ENCODE assay signal across 22 cellular contexts in genomic region chr18:63457987-63458386, GRCh38. TPM values are rescaled to one million over a fixed set of nuclear protein-coding genes. Genes with fewer than 3 reads are reported as not detected.
DNase-seq lines count a peak whose midpoint lies in the region; ATAC-seq, FAIRE-seq and TF ChIP-seq lines count a peak whose summit lies in the region.
"Had no signal": no experiment of that assay in that cellular context is flagged by ENCODE, and none has a peak within 500 bp of the region (broad histone marks: within the 10 kb centered on the region; RNA-seq: fewer than 3 reads in every experiment).

No MANE protein-coding gene starts in this region.

- H3K27ac Mint-ChIP-seq in stimulated activated memory B cell treated with anti-CD40 and anti-IgM and Interleukin-4, amounts not matched to agents 10 μg/mL and 1 μg/mL and 100 μg/mL, for 72 hours = no peak overlapping the region
- H3K27ac Mint-ChIP-seq: CD4-positive, CD25-positive, alpha-beta regulatory T cell; H9 had no signal

- FAIRE-seq in small intestine (lab: Jason Lieb, UNC) = no peak
- FAIRE-seq: HTR-8/SVneo had no signal

- peaks cover 17% of the 10 kb centered on the region for H3K27me3 Mint-ChIP-seq in stimulated activated memory B cell treated with anti-CD40 and anti-IgM and Interleukin-4, amounts not matched to agents 10 μg/mL and 1 μg/mL and 100 μg/mL, for 72 hours

- no peaks in the 10 kb centered on the region for H3K36me3 ChIP-seq in small intestine (ENCODE audit: control insufficient read depth in 2 of 2, insufficient read depth in 2 of 2, low read length in 2 of 2)

- CTCF ChIA-PET in RWPE1 (lab: Yijun Ruan, JAX) = no interaction called here

- H3K36me3 Mint-ChIP-seq in stimulated activated memory B cell treated with anti-CD40 and anti-IgM and Interleukin-4, amounts not matched to agents 10 μg/mL and 1 μg/mL and 100 μg/mL, for 72 hours = no peaks in the 10 kb centered on the region
- H3K36me3 Mint-ChIP-seq: CD4-positive, CD25-positive, alpha-beta regulatory T cell had no signal

- H3K27ac ChIP-seq in RWPE1 (peak overlapping the region; percentile 48; the same call in 1 of the 2 replicates), small intestine (ENCODE audit: low read depth in 1 of 2, low read length in 1 of 2) (no peak overlapping the region)
- H3K27ac ChIP-seq: KMS-11, SK-N-MC had no signal

- TF ChIP-seq CTCF in RWPE1 (conservative IDR thresholded peaks at IDR 0.05; ENCODE audit: low read depth) = no peak
- no peak for TF ChIP-seq CTCF in epithelial cell of esophagus (IDR thresholded peaks at IDR 0.05; ENCODE audit: insufficient read depth, low read depth, low read length, missing control alignments)

- ATAC-seq in HG02678 (IDR thresholded peaks at IDR 0.05; ENCODE audit: unreplicated experiment) = no peak
- no peak for ATAC-seq in stimulated activated memory B cell treated with anti-CD40 and anti-IgM and Interleukin-4, amounts not matched to agents 10 μg/mL and 1 μg/mL and 100 μg/mL, for 72 hours
- ATAC-seq in SK-N-SH treated with all-trans-retinoic acid at 6 μM for 48 hours = no peak

- H3K4me3 Mint-ChIP-seq in stimulated activated memory B cell treated with anti-CD40 and anti-IgM and Interleukin-4, amounts not matched to agents 10 μg/mL and 1 μg/mL and 100 μg/mL, for 72 hours = no peak overlapping the region
- H3K4me3 Mint-ChIP-seq: CD4-positive, CD25-positive, alpha-beta regulatory T cell; H9 had no signal

- POLR2A ChIA-PET in RWPE1 (lab: Yijun Ruan, JAX; ENCODE audit: low non-redundant PET) = no interaction called here

- H3K4me1 Mint-ChIP-seq in stimulated activated memory B cell treated with anti-CD40 and anti-IgM and Interleukin-4, amounts not matched to agents 10 μg/mL and 1 μg/mL and 100 μg/mL, for 72 hours = no peaks in the 10 kb centered on the region
- H3K4me1 Mint-ChIP-seq: CD4-positive, CD25-positive, alpha-beta regulatory T cell had no signal

- H3K4me3 ChIP-seq in epithelial cell of esophagus (ENCODE audit: low read length) (no peak overlapping the region), small intestine (ENCODE audit: low read depth in 1 of 2, low read length in 2 of 2) (no peak overlapping the region)
- H3K4me3 ChIP-seq: SK-N-MC had no signal

- no peaks in the 10 kb centered on the region for H3K9me3 ChIP-seq in small intestine (ENCODE audit: control insufficient read depth, low read depth)

- WGBS in small intestine, 3 donors = 7 to 62% (median 39%) methylated on average over 6 of the region's 6 CpGs

- no peaks in the 10 kb centered on the region for H3K9me3 Mint-ChIP-seq in stimulated activated memory B cell treated with anti-CD40 and anti-IgM and Interleukin-4, amounts not matched to agents 10 μg/mL and 1 μg/mL and 100 μg/mL, for 72 hours
- H3K9me3 Mint-ChIP-seq: H9 had no signal

- no peaks in the 10 kb centered on the region for H3K27me3 ChIP-seq in small intestine (ENCODE audit: control insufficient read depth in 2 of 2, insufficient read depth in 2 of 2, low read length in 2 of 2)

- DNase-seq in LoVo (ENCODE audit: low spot score) (peak; percentile 79), RWPE1 (ENCODE audit: low spot score) (no peak), epithelial cell of esophagus (ENCODE audit: low read depth) (peak; percentile 45), small intestine (peak; percentile 86)
- DNase-seq: CD4-positive, CD25-positive, alpha-beta regulatory T cell; DMS79; H9; NCI-H1105; NCI-H146; NCI-H2029; NCI-H345; NCI-H524; NCI-H774; NK-92 treated with Interleukin-12 subunit alpha and Interleukin-12 subunit beta, amount 100 ng/mL, for 24 hours; SHP77 had no signal

- peaks cover 4 to 8% of the 10 kb centered on the region in 2 donors for H3K4me1 ChIP-seq in small intestine (ENCODE audit: control insufficient read depth in 2 of 2, insufficient read depth in 1 of 2, low read depth in 1 of 2, low read length in 1 of 2)

TF ChIP-seq in SK-N-SH treated with all-trans-retinoic acid at 6 μM for 48 hours, 23 proteins besides CTCF, POLR2A, EP300 and RAD21:
- no peak for TF ChIP-seq CSDC2 (CRISPR knock-in tag; IDR thresholded peaks at IDR 0.05)

RNA-seq across cellular contexts. Expression of gene SERPINB5, which starts 18.8 kb away (rescaled TPM):
- 10 to 100 TPM in 2 of 3 donors, 1 to 10 TPM in 1; 3.5 to 13.2 (median 10.1) TPM for polyA plus RNA-seq in small intestine
- polyA plus RNA-seq: BJ; CD4-positive, CD25-positive, alpha-beta regulatory T cell had no signal

RNA-seq across cellular contexts. Expression of gene VPS4B, which starts 35.7 kb away (rescaled TPM):
- polyA plus RNA-seq in small intestine = 10 to 100 TPM; 27.2 to 34.6 (median 32.9) TPM
